In genomic region chr9:78238061-78239038, GRCh38 we compare ENCODE assay signal across 18 cellular contexts. TPM values are rescaled to one million over a fixed set of nuclear protein-coding genes. Genes with fewer than 3 reads are reported as not detected.
A peak's percentile ranks its signal among the peaks of the same experiment; 100 is the strongest.
DNase-seq lines count a peak whose midpoint lies in the region; ATAC-seq and TF ChIP-seq lines count a peak whose summit lies in the region.
"Had no signal": no experiment of that assay in that cellular context is flagged by ENCODE, and none has a peak within 500 bp of the region (broad histone marks: within the 10 kb centered on the region; RNA-seq: fewer than 3 reads in every experiment).

No MANE protein-coding gene starts in this region.

- no peaks in the 10 kb centered on the region for H3K9me2 ChIP-seq in OCI-LY7 (ENCODE audit: insufficient read depth, low read length)

- no peaks in the 10 kb centered on the region for H3K9me3 ChIP-seq in OCI-LY7 (ENCODE audit: low read length)
- no peaks in the 10 kb centered on the region for H3K9me3 ChIP-seq in thymus (ENCODE audit: control insufficient read depth)
- H3K9me3 ChIP-seq in adrenal gland (replicated peaks in 1 of 3), result no peaks in the 10 kb centered on the region
- H3K9me3 ChIP-seq: mucosa of descending colon, SJSA1 had no signal

- peaks cover 51% of the 10 kb centered on the region for H3K4me1 Mint-ChIP-seq in activated naive CD4-positive, alpha-beta T cell treated with anti-CD3 and anti-CD28 coated beads, Interleukin-2, amount 50 U/mL, for 24 hours
- H3K4me1 Mint-ChIP-seq in effector memory CD8-positive, alpha-beta T cell (ENCODE audit: low read depth in 2 of 2), result peaks cover 33 to 51% of the 10 kb centered on the region in 2 donors

- TF ChIP-seq CTCF in OCI-LY7 (conservative IDR thresholded peaks at IDR 0.05; ENCODE audit: low read length) (no peak), adrenal gland (IDR thresholded peaks at IDR 0.05) (no peak)

- H3K27me3 Mint-ChIP-seq in activated naive CD4-positive, alpha-beta T cell treated with anti-CD3 and anti-CD28 coated beads, Interleukin-2, amount 50 U/mL, for 24 hours, result no peaks in the 10 kb centered on the region
- H3K27me3 Mint-ChIP-seq in effector memory CD8-positive, alpha-beta T cell, result no peaks in the 10 kb centered on the region
- H3K27me3 Mint-ChIP-seq: activated B cell treated with CpG ODN at 0.5 μM for 24 hours had no signal

- peaks cover 33% of the 10 kb centered on the region for H3K4me1 ChIP-seq in OCI-LY7 (ENCODE audit: insufficient read depth, low read length, poor library complexity, severe bottlenecking)
- H3K4me1 ChIP-seq in thymus (ENCODE audit: control insufficient read depth, insufficient read depth, low read length), result peaks cover 15% of the 10 kb centered on the region
- peaks cover 7 to 12% of the 10 kb centered on the region in 2 donors for H3K4me1 ChIP-seq in adrenal gland (replicated peaks in 1 of 2)

- H3K4me3 Mint-ChIP-seq in activated naive CD4-positive, alpha-beta T cell treated with anti-CD3 and anti-CD28 coated beads, Interleukin-2, amount 50 U/mL, for 24 hours, result peak overlapping the region; percentile 68
- peak overlapping the region in 1 of 2 donors; percentile 72 for H3K4me3 Mint-ChIP-seq in effector memory CD8-positive, alpha-beta T cell

- H4K20me1 ChIP-seq in OCI-LY7 (ENCODE audit: insufficient read depth, low read length), result peaks cover 9% of the 10 kb centered on the region; the same call in 1 of the 2 replicates

- H2AFZ ChIP-seq in OCI-LY7 (ENCODE audit: low read length), result no peak overlapping the region

- ATAC-seq in effector memory CD8-positive, alpha-beta T cell (replicated peaks), result peak; percentile 39
- no peak for ATAC-seq in HG03095 (IDR thresholded peaks at IDR 0.05; ENCODE audit: unreplicated experiment)
- no peak for ATAC-seq in activated CD4-positive, CD25-positive, alpha-beta regulatory T cell treated with anti-CD3 and anti-CD28 coated beads, Interleukin-2, amount 50 U/mL, for 24 hours
- ATAC-seq: mucosa of descending colon had no signal

- no peak for TF ChIP-seq POLR2A in adrenal gland (IDR thresholded peaks at IDR 0.05)

- intact Hi-C loops in OCI-LY7 (cut with micrococcal nuclease; ENCODE audit: unreplicated experiment), result loop anchor here (5.0 to 10.0 kb wide), 2 partner anchors 106 to 1064 kb away; partner anchors contain the start of gene VPS13A
- intact Hi-C loops in adrenal gland (cut with DNase I), result no loop called here

- H3K4me3 ChIP-seq in OCI-LY7 (ENCODE audit: low read depth, low read length, poor library complexity, severe bottlenecking) (peak overlapping the region; percentile 26), thymus (ENCODE audit: low read length) (no peak overlapping the region), adrenal gland (no peak overlapping the region)
- H3K4me3 ChIP-seq: mucosa of descending colon had no signal

- DNase-seq in activated naive CD4-positive, alpha-beta T cell treated with Interleukin-2 at 50 U/mL for 16 hours, result no peak
- DNase-seq in OCI-LY7 (ENCODE audit: low spot score) (no peak), adrenal gland (no peak)
- peak; percentile 17 to 22 (median 20) for DNase-seq in effector memory CD8-positive, alpha-beta T cell
- DNase-seq: activated B cell treated with CpG ODN at 0.5 μM for 24 hours; activated gamma-delta T cell treated with Interleukin-2 at 50 U/mL for 16 hours; EL; kidney; mucosa of descending colon; NCI-H2029 treated with DMSO at 0.1 percent for 48 hours; NK-92 treated with Interleukin-12 subunit alpha and Interleukin-12 subunit beta, amount 100 ng/mL, for 24 hours; stimulated activated CD4-positive, alpha-beta T cell treated with anti-CD3 and anti-CD28 coated beads, Interleukin-4, amount 100 ng/mL, for 1 hour; stimulated activated naive CD4-positive, alpha-beta T cell had no signal

- H3K79me2 ChIP-seq in OCI-LY7 (ENCODE audit: insufficient read depth, low read depth, low read length), result peaks cover 41% of the 10 kb centered on the region

- CTCF ChIA-PET in OCI-LY7 (lab: Charles Lee; ENCODE audit: unreplicated experiment), result no interaction called here

- WGBS in thymus, result 95% methylated on average over 13 of the region's 13 CpGs
- WGBS in adrenal gland, 4 donors, result 92 to 94% (median 93%) methylated on average over 13 of the region's 13 CpGs

- peak overlapping the region; percentile 69 for H3K27ac Mint-ChIP-seq in activated naive CD4-positive, alpha-beta T cell treated with anti-CD3 and anti-CD28 coated beads, Interleukin-2, amount 50 U/mL, for 24 hours
- H3K27ac Mint-ChIP-seq in effector memory CD8-positive, alpha-beta T cell, result peak overlapping the region; percentile 92 to 97
- H3K27ac Mint-ChIP-seq: activated B cell treated with CpG ODN at 0.5 μM for 24 hours had no signal

- H3K9me3 Mint-ChIP-seq in activated naive CD4-positive, alpha-beta T cell treated with anti-CD3 and anti-CD28 coated beads, Interleukin-2, amount 50 U/mL, for 24 hours, result no peaks in the 10 kb centered on the region
- H3K9me3 Mint-ChIP-seq in effector memory CD8-positive, alpha-beta T cell, result no peaks in the 10 kb centered on the region
- H3K9me3 Mint-ChIP-seq: activated B cell treated with CpG ODN at 0.5 μM for 24 hours had no signal

- POLR2A ChIA-PET in OCI-LY7 (lab: Charles Lee), result interaction anchor here (0.7 to 5.1 kb wide), 8 partner anchors 9 to 108 kb away, joined by 3 to 18 read pairs (median 4); partner anchors contain the start of gene PSAT1

- H3K27me3 ChIP-seq in thymus (ENCODE audit: control insufficient read depth, insufficient read depth) (no peaks in the 10 kb centered on the region), adrenal gland (no peaks in the 10 kb centered on the region)
- H3K27me3 ChIP-seq: SJSA1 had no signal

- H3K27ac ChIP-seq in OCI-LY7 (ENCODE audit: low read depth, low read length, poor library complexity, severe bottlenecking) (no peak overlapping the region), thymus (ENCODE audit: low read depth) (peak overlapping the region; percentile 27), adrenal gland (no peak overlapping the region)
- H3K27ac ChIP-seq: SJSA1 had no signal

- BruUV-seq in OCI-LY7 (replicated peaks; lab: Mats Ljungman, UMichigan), result no TSS peak

- H3K36me3 ChIP-seq in OCI-LY7 (ENCODE audit: insufficient read depth, low read length) (peaks cover 43% of the 10 kb centered on the region), thymus (ENCODE audit: control insufficient read depth, insufficient read depth) (no peaks in the 10 kb centered on the region), adrenal gland (replicated peaks in 1 of 2) (no peaks in the 10 kb centered on the region)

- H3K36me3 Mint-ChIP-seq in activated naive CD4-positive, alpha-beta T cell treated with anti-CD3 and anti-CD28 coated beads, Interleukin-2, amount 50 U/mL, for 24 hours, result peaks cover 13% of the 10 kb centered on the region
- H3K36me3 Mint-ChIP-seq in effector memory CD8-positive, alpha-beta T cell (ENCODE audit: insufficient read depth), result peaks cover 19% of the 10 kb centered on the region

- peak overlapping the region; percentile 74 for H3K4me2 ChIP-seq in OCI-LY7 (ENCODE audit: low read length)

RNA-seq across cellular contexts. Expression of gene CEP78, which starts 2.5 kb away (rescaled TPM):
- total RNA-seq in OCI-LY7 (2014; rRNA removed; shearing (Covaris generic)), result 59.3 and 65.1 TPM in 2 replicates
- total RNA-seq in OCI-LY7 (2022) (49.5 and 58.0 TPM in 2 replicates), adrenal gland (10 to 100 TPM in 5 of 8 donors, 1 to 10 TPM in 3; 8.4 to 18.5 (median 11.1) TPM)
- polyA plus RNA-seq in thymus (22.8 TPM), adrenal gland (1 to 10 TPM; 5.5 to 9.0 (median 6.5) TPM)

RNA-seq across cellular contexts. Expression of gene PSAT1, which starts 58.6 kb away (rescaled TPM):
- 116 and 125 TPM in 2 replicates for total RNA-seq in OCI-LY7 (2014; rRNA removed; shearing (Covaris generic))
- total RNA-seq in OCI-LY7 (2022) (268 and 278 TPM in 2 replicates), adrenal gland (100 to 1,000 TPM in 5 of 8 donors, 10 to 100 TPM in 3; 20.5 to 168 (median 102) TPM)
- polyA plus RNA-seq in thymus (21.7 TPM), adrenal gland (10 to 100 TPM; 31.7 to 47.2 (median 45.9) TPM)

Comparison
In these comparisons a context has a peak if more than half of its experiments do, and no peak if none do; other contexts are left out.
1. DNase-seq: peak in effector memory CD8-positive, alpha-beta T cell (3 of 3); none in activated naive CD4-positive, alpha-beta T cell treated with Interleukin-2 at 50 U/mL for 16 hours (single experiment), OCI-LY7 (single experiment) and adrenal gland (0 of 7).